Comparison of ENCODE assay signal across 1 cellular context in the genomic region with DNA sequence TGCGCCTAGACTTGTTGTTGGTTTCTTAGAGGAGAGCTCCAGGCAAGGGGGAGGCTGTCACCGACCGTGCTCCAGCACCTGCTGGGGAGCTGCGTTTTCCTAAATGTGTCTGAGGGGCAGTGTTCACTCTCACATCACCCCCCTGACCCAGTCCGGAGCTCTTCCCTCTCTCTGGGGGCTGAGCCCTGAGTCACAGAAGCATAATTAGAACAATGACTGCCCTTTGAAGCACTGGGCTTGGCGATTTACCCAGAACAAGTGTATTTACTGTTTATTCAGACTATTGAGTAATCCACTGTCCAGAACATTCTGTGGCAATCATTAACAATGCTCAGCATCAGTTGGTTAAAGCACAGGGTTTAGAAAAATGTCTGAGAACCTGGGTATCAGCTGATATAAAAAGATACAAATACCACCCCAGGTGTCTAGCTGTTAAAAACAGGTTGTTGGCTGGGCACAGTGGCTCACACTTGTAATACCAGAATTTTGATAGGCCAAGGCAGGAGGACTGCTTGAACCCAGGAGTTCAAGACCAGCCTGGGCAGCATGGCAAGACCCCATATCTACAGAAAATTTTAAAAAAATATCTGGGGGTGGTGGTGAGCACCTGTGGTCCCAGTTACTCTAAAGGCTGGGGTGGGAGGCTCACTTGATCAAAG.
TF ChIP-seq lines count a peak whose summit lies in the region.

No MANE protein-coding gene starts in this region.

TF ChIP-seq in HepG2, 621 proteins besides CTCF, POLR2A, EP300 and RAD21 (continued from another document and continues in another):
- TF ChIP-seq, protein P1, sequence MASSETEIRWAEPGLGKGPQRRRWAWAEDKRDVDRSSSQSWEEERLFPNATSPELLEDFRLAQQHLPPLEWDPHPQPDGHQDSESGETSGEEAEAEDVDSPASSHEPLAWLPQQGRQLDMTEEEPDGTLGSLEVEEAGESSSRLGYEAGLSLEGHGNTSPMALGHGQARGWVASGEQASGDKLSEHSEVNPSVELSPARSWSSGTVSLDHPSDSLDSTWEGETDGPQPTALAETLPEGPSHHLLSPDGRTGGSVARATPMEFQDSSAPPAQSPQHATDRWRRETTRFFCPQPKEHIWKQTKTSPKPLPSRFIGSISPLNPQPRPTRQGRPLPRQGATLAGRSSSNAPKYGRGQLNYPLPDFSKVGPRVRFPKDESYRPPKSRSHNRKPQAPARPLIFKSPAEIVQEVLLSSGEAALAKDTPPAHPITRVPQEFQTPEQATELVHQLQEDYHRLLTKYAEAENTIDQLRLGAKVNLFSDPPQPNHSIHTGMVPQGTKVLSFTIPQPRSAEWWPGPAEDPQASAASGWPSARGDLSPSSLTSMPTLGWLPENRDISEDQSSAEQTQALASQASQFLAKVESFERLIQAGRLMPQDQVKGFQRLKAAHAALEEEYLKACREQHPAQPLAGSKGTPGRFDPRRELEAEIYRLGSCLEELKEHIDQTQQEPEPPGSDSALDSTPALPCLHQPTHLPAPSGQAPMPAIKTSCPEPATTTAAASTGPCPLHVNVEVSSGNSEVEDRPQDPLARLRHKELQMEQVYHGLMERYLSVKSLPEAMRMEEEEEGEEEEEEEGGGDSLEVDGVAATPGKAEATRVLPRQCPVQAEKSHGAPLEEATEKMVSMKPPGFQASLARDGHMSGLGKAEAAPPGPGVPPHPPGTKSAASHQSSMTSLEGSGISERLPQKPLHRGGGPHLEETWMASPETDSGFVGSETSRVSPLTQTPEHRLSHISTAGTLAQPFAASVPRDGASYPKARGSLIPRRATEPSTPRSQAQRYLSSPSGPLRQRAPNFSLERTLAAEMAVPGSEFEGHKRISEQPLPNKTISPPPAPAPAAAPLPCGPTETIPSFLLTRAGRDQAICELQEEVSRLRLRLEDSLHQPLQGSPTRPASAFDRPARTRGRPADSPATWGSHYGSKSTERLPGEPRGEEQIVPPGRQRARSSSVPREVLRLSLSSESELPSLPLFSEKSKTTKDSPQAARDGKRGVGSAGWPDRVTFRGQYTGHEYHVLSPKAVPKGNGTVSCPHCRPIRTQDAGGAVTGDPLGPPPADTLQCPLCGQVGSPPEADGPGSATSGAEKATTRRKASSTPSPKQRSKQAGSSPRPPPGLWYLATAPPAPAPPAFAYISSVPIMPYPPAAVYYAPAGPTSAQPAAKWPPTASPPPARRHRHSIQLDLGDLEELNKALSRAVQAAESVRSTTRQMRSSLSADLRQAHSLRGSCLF (CRISPR knock-in tag; IDR thresholded peaks at IDR 0.05; ENCODE audit: borderline replicate concordance) = no peak
- TF ChIP-seq ZFP1 (CRISPR knock-in tag; IDR thresholded peaks at IDR 0.05) (peak; percentile 50; the same call in 1 of the 2 replicates), ZBTB20 (CRISPR knock-in tag; IDR thresholded peaks at IDR 0.05; ENCODE audit: borderline replicate concordance, low read depth) (peak; percentile 57; the same call in 1 of the 2 replicates), HIC2 (CRISPR knock-in tag; IDR thresholded peaks at IDR 0.05; ENCODE audit: low read depth) (no peak), ZNF292 (CRISPR knock-in tag; IDR thresholded peaks at IDR 0.05; ENCODE audit: borderline replicate concordance, low read depth) (peak; percentile 71; the same call in 1 of the 2 replicates), KMT2A (CRISPR knock-in tag; IDR thresholded peaks at IDR 0.05) (no peak), HNF4A (CRISPR knock-in tag; IDR thresholded peaks at IDR 0.05) (peak; percentile 49; the same call in 1 of the 2 replicates), RNF219 (CRISPR knock-in tag; IDR thresholded peaks at IDR 0.05) (peak; percentile 49; the same call in 1 of the 2 replicates), TFDP1 (CRISPR knock-in tag; IDR thresholded peaks at IDR 0.05; ENCODE audit: borderline replicate concordance) (0 out of 2 replicates have a peak, but pooled peaks have one; percentile 22), SP5 (CRISPR knock-in tag; IDR thresholded peaks at IDR 0.05; ENCODE audit: borderline replicate concordance, low read depth) (peak; percentile 42; the same call in 1 of the 2 replicates), TEAD3 (CRISPR knock-in tag; optimal IDR thresholded peaks at IDR 0.05; ENCODE audit: borderline replicate concordance) (peak; percentile 54), NCOA2 (CRISPR knock-in tag; IDR thresholded peaks at IDR 0.05) (peak; percentile 77), ZNF33A (CRISPR knock-in tag; IDR thresholded peaks at IDR 0.05; ENCODE audit: borderline replicate concordance) (peak; percentile 89; the same call in 1 of the 2 replicates), ZNF160 (CRISPR knock-in tag; IDR thresholded peaks at IDR 0.05) (no peak), ZSCAN9 (CRISPR knock-in tag; IDR thresholded peaks at IDR 0.05; ENCODE audit: borderline replicate concordance) (peak; percentile 65; the same call in 1 of the 2 replicates), KAT8 (CRISPR knock-in tag; IDR thresholded peaks at IDR 0.05) (peak; percentile 61; the same call in 1 of the 2 replicates), IKZF5 (CRISPR knock-in tag; IDR thresholded peaks at IDR 0.05) (peak; percentile 39; the same call in 1 of the 2 replicates), ZBTB7A (CRISPR knock-in tag; IDR thresholded peaks at IDR 0.05) (no peak), MED1 (CRISPR knock-in tag; IDR thresholded peaks at IDR 0.05) (peak; percentile 76), PHF21A (CRISPR knock-in tag; IDR thresholded peaks at IDR 0.05) (peak; percentile 78; the same call in 1 of the 2 replicates), GABPB1 (CRISPR knock-in tag; IDR thresholded peaks at IDR 0.05) (0 out of 2 replicates have a peak, but pooled peaks have one; percentile 20), SCMH1 (CRISPR knock-in tag; IDR thresholded peaks at IDR 0.05; ENCODE audit: borderline replicate concordance) (no peak), ISL2 (CRISPR knock-in tag; IDR thresholded peaks at IDR 0.05) (peak; percentile 46; the same call in 1 of the 2 replicates), NCOR1 (IDR thresholded peaks at IDR 0.05; ENCODE audit: borderline replicate concordance, low read length) (peak; percentile 76; the same call in 1 of the 2 replicates), MIER3 (CRISPR knock-in tag; IDR thresholded peaks at IDR 0.05; ENCODE audit: borderline replicate concordance) (peak; percentile 67; the same call in 1 of the 2 replicates), DDIT3 (CRISPR knock-in tag; IDR thresholded peaks at IDR 0.05) (no peak), ADNP (CRISPR knock-in tag; IDR thresholded peaks at IDR 0.05) (no peak), ZNF20 (CRISPR knock-in tag; IDR thresholded peaks at IDR 0.05) (no peak), CCDC6 (CRISPR knock-in tag; IDR thresholded peaks at IDR 0.05) (peak; percentile 47; the same call in 1 of the 2 replicates), HDAC1 (CRISPR knock-in tag; IDR thresholded peaks at IDR 0.05) (peak; percentile 78), MBNL3 (CRISPR knock-in tag; conservative IDR thresholded peaks at IDR 0.05) (no peak), MTA3 (CRISPR knock-in tag; IDR thresholded peaks at IDR 0.05) (no peak), SMAD3 (CRISPR knock-in tag; IDR thresholded peaks at IDR 0.05) (peak; percentile 80)
- TF ChIP-seq, protein P2, sequence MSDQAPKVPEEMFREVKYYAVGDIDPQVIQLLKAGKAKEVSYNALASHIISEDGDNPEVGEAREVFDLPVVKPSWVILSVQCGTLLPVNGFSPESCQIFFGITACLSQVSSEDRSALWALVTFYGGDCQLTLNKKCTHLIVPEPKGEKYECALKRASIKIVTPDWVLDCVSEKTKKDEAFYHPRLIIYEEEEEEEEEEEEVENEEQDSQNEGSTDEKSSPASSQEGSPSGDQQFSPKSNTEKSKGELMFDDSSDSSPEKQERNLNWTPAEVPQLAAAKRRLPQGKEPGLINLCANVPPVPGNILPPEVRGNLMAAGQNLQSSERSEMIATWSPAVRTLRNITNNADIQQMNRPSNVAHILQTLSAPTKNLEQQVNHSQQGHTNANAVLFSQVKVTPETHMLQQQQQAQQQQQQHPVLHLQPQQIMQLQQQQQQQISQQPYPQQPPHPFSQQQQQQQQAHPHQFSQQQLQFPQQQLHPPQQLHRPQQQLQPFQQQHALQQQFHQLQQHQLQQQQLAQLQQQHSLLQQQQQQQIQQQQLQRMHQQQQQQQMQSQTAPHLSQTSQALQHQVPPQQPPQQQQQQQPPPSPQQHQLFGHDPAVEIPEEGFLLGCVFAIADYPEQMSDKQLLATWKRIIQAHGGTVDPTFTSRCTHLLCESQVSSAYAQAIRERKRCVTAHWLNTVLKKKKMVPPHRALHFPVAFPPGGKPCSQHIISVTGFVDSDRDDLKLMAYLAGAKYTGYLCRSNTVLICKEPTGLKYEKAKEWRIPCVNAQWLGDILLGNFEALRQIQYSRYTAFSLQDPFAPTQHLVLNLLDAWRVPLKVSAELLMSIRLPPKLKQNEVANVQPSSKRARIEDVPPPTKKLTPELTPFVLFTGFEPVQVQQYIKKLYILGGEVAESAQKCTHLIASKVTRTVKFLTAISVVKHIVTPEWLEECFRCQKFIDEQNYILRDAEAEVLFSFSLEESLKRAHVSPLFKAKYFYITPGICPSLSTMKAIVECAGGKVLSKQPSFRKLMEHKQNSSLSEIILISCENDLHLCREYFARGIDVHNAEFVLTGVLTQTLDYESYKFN (CRISPR knock-in tag; conservative IDR thresholded peaks at IDR 0.05) = peak; percentile 85
- TF ChIP-seq, protein P3, sequence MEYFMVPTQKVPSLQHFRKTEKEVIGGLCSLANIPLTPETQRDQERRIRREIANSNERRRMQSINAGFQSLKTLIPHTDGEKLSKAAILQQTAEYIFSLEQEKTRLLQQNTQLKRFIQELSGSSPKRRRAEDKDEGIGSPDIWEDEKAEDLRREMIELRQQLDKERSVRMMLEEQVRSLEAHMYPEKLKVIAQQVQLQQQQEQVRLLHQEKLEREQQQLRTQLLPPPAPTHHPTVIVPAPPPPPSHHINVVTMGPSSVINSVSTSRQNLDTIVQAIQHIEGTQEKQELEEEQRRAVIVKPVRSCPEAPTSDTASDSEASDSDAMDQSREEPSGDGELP (IDR thresholded peaks at IDR 0.05; ENCODE audit: borderline replicate concordance, low read depth) = peak; percentile 56
- TF ChIP-seq, protein P4, sequence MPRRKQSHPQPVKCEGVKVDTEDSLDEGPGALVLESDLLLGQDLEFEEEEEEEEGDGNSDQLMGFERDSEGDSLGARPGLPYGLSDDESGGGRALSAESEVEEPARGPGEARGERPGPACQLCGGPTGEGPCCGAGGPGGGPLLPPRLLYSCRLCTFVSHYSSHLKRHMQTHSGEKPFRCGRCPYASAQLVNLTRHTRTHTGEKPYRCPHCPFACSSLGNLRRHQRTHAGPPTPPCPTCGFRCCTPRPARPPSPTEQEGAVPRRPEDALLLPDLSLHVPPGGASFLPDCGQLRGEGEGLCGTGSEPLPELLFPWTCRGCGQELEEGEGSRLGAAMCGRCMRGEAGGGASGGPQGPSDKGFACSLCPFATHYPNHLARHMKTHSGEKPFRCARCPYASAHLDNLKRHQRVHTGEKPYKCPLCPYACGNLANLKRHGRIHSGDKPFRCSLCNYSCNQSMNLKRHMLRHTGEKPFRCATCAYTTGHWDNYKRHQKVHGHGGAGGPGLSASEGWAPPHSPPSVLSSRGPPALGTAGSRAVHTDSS (CRISPR knock-in tag; conservative IDR thresholded peaks at IDR 0.05) = no peak
